Comparison of ENCODE assay signal across 1 cellular context in genomic region chr15:90054618-90055097, GRCh38.
TF ChIP-seq lines count a peak whose summit lies in the region.

No MANE protein-coding gene starts in this region.

TF ChIP-seq in HEK293, 187 proteins besides CTCF, POLR2A, EP300 and RAD21 (continued from another document):
- no peak for TF ChIP-seq ZNF518A (tag by site-specific recombination; conservative IDR thresholded peaks at IDR 0.05; ENCODE audit: low read depth)
- TF ChIP-seq AEBP2 (tag by site-specific recombination; IDR thresholded peaks at IDR 0.05; ENCODE audit: borderline replicate concordance), result no peak
- no peak for TF ChIP-seq ZBTB26 (tag by site-specific recombination; optimal IDR thresholded peaks at IDR 0.05)
- TF ChIP-seq IKZF3 (tag by site-specific recombination; IDR thresholded peaks at IDR 0.05), result peak; percentile 33; the same call in 1 of the 2 replicates
- 0 out of 2 replicates have a peak, but pooled peaks have one; percentile 11 for TF ChIP-seq ZIC2 (tag by site-specific recombination; IDR thresholded peaks at IDR 0.05)
- no peak for TF ChIP-seq ZNF704 (tag by site-specific recombination; IDR thresholded peaks at IDR 0.05)
- 0 out of 2 replicates have a peak, but pooled peaks have one; percentile 38 for TF ChIP-seq ZBTB48 (tag by site-specific recombination; IDR thresholded peaks at IDR 0.05)
- TF ChIP-seq ZBTB11 (tag by site-specific recombination; conservative IDR thresholded peaks at IDR 0.05; ENCODE audit: low read depth), result no peak
- TF ChIP-seq ZNF610 (tag by site-specific recombination; IDR thresholded peaks at IDR 0.05; ENCODE audit: borderline replicate concordance), result no peak
- no peak for TF ChIP-seq ZNF202 (tag by site-specific recombination; IDR thresholded peaks at IDR 0.05; ENCODE audit: borderline replicate concordance)
- TF ChIP-seq ZNF560 (tag by site-specific recombination; IDR thresholded peaks at IDR 0.05; ENCODE audit: borderline replicate concordance), result no peak
- no peak for TF ChIP-seq ZNF394 (tag by site-specific recombination; IDR thresholded peaks at IDR 0.05; ENCODE audit: borderline replicate concordance)
- peak; percentile 36; the same call in 1 of the 2 replicates for TF ChIP-seq GLIS1 (tag by site-specific recombination; IDR thresholded peaks at IDR 0.05)
- TF ChIP-seq ZNF521 (tag by site-specific recombination; IDR thresholded peaks at IDR 0.05), result no peak
- TF ChIP-seq ZNF133 (tag by site-specific recombination; IDR thresholded peaks at IDR 0.05), result no peak
- no peak for TF ChIP-seq ZNF10 (tag by site-specific recombination; IDR thresholded peaks at IDR 0.05)
